Comparison of ENCODE assay signal across 22 cellular contexts in genomic region chr2:10517351-10518043, GRCh38.
DNase-seq lines count a peak whose midpoint lies in the region; ATAC-seq and TF ChIP-seq lines count a peak whose summit lies in the region.
"Had no signal": no experiment of that assay in that cellular context is flagged by ENCODE, and none has a peak within 500 bp of the region (broad histone marks: within the 10 kb centered on the region; RNA-seq: fewer than 3 reads in every experiment).

No MANE protein-coding gene starts in this region.

- no peaks in the 10 kb centered on the region for H3K79me2 ChIP-seq in osteoblast (ENCODE audit: insufficient read depth, low read length)

- ATAC-seq in left colon: no peak
- no peak for ATAC-seq in HG02973 (IDR thresholded peaks at IDR 0.05; ENCODE audit: unreplicated experiment)
- ATAC-seq: A549, PC-3 had no signal

- no peak for TF ChIP-seq POLR2A in erythroblast (IDR thresholded peaks at IDR 0.05; ENCODE audit: low read length)

- no peaks in the 10 kb centered on the region for H3K36me3 ChIP-seq in osteoblast (ENCODE audit: insufficient read depth, low read length)
- H3K36me3 ChIP-seq: BLaER1 had no signal

- no peaks in the 10 kb centered on the region for H3K27me3 ChIP-seq in osteoblast (ENCODE audit: insufficient read depth, low read length)
- H3K27me3 ChIP-seq: BLaER1 had no signal

- no peak overlapping the region for H3K4me3 ChIP-seq in osteoblast (ENCODE audit: insufficient read depth, low read length)
- H3K4me3 ChIP-seq: A549, BLaER1 had no signal

- intact Hi-C loops in left colon (cut with DNase I, micrococcal nuclease): no loop called here

- no peaks in the 10 kb centered on the region for H4K20me1 ChIP-seq in osteoblast (ENCODE audit: insufficient read depth, low read length)
- H4K20me1 ChIP-seq: BLaER1 had no signal

- peak; percentile 27 for DNase-seq in activated effector memory CD4-positive, alpha-beta T cell treated with anti-CD3 and anti-CD28 coated beads, Interleukin-2, amount 50 U/mL, for 16 hours
- DNase-seq in activated effector memory CD4-positive, alpha-beta T cell treated with Interleukin-2 at 50 U/mL for 16 hours: no peak
- DNase-seq in foreskin melanocyte: peak; percentile 11
- DNase-seq in osteoblast (ENCODE audit: insufficient read length, low spot score, missing footprints): peak; percentile 45
- no peak for DNase-seq in left colon
- DNase-seq in erythroblast (lab: John Stamatoyannopoulos, UW): no peak
- DNase-seq: Calu3; CD4-positive, alpha-beta memory T cell; DMS53; GOT3; NCI-H1092; NCI-H1436 treated with DMSO at 0.1 percent for 48 hours; NCI-H2029; NCI-H345; NCI-H526; PC-3; RPMI8226; SHP77 treated with DMSO at 0.1 percent for 48 hours had no signal

- no peak overlapping the region for H3K27ac ChIP-seq in osteoblast (ENCODE audit: low read depth, low read length)
- H3K27ac ChIP-seq: A549, BLaER1, KMS-11 had no signal

- H2AFZ ChIP-seq in osteoblast (ENCODE audit: low read length): no peak overlapping the region

- H3K4me1 ChIP-seq in osteoblast (ENCODE audit: insufficient read depth, low read length): peaks cover 11% of the 10 kb centered on the region
- H3K4me1 ChIP-seq: BLaER1 had no signal

- no peak overlapping the region for H3K4me2 ChIP-seq in osteoblast (ENCODE audit: insufficient read depth, low read length)
- H3K4me2 ChIP-seq: A549, BLaER1, KMS-11 had no signal

- TF ChIP-seq CTCF in osteoblast (IDR thresholded peaks at IDR 0.05; ENCODE audit: extremely low read depth, low read depth, low read length): no peak

- H3K9me3 ChIP-seq in osteoblast (ENCODE audit: low read depth, low read length): peaks cover 5% of the 10 kb centered on the region

Comparison
In these comparisons a context has a peak if more than half of its experiments do, and no peak if none do; other contexts are left out.
1. DNase-seq: peak in activated effector memory CD4-positive, alpha-beta T cell treated with anti-CD3 and anti-CD28 coated beads, Interleukin-2, amount 50 U/mL, for 16 hours (single experiment), foreskin melanocyte (single experiment) and osteoblast (single experiment); none in activated effector memory CD4-positive, alpha-beta T cell treated with Interleukin-2 at 50 U/mL for 16 hours (single experiment), left colon (0 of 2) and erythroblast (0 of 2).